8 cellular contexts compared by ENCODE assay signal in the genomic region with DNA sequence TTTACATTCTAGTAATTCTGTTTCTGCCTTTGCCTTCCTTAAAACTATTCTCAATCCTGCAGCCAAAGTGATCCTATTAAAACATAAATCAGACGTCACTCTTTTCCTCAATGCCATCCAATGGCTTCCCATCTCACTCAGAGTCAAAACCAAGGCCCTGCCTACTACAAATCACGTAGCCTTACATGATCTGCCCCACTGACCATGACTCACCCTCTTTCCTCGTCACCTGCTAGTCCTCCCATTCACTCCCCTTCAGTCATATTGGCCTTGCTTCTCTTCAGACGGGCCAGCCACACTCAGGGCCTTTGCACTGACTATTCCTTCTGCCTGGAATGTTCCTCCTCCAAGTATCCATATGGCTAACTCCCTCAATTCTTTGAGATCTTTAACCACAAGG. TPM values are rescaled to one million over a fixed set of nuclear protein-coding genes. Genes with fewer than 3 reads are reported as not detected.
DNase-seq lines count a peak whose midpoint lies in the region; ATAC-seq, FAIRE-seq and TF ChIP-seq lines count a peak whose summit lies in the region.

No MANE protein-coding gene starts in this region.

- H3K27ac Mint-ChIP-seq in naive B cell: peak overlapping the region; percentile 72 to 99 (median 92)
- H3K27ac Mint-ChIP-seq in neural progenitor cell: no peak overlapping the region

- peak; percentile 42 for ATAC-seq in GM18520 (IDR thresholded peaks at IDR 0.05; ENCODE audit: unreplicated experiment)
- peak; percentile 51 to 63 for ATAC-seq in naive B cell (ENCODE audit: low read depth in 2 of 2)

- H3K79me2 ChIP-seq in neural progenitor cell (ENCODE audit: low read depth): no peaks in the 10 kb centered on the region

- TF ChIP-seq POLR2A in H54 (IDR thresholded peaks at IDR 0.05; ENCODE audit: low read depth, low read length) (no peak), NB4 (IDR thresholded peaks at IDR 0.05; ENCODE audit: extremely low read depth, insufficient read length) (no peak)

- H3K27ac ChIP-seq in neural progenitor cell: no peak overlapping the region

- H3K4me3 Mint-ChIP-seq in naive B cell (peak overlapping the region; percentile 53 to 90 (median 67)), neural progenitor cell (no peak overlapping the region)

- no peaks in the 10 kb centered on the region for H3K4me1 ChIP-seq in neural progenitor cell

- no peaks in the 10 kb centered on the region for H3F3A ChIP-seq in neural progenitor cell (ENCODE audit: low read depth)

- no peaks in the 10 kb centered on the region for H3K36me3 Mint-ChIP-seq in naive B cell
- no peaks in the 10 kb centered on the region for H3K36me3 Mint-ChIP-seq in neural progenitor cell

- H3K4me3 ChIP-seq in NB4 (ENCODE audit: low read depth, low read length) (no peak overlapping the region), neural progenitor cell (no peak overlapping the region)

- no peaks in the 10 kb centered on the region for H3K36me3 ChIP-seq in neural progenitor cell

- H3K9me3 Mint-ChIP-seq in naive B cell (no peaks in the 10 kb centered on the region), neural progenitor cell (no peaks in the 10 kb centered on the region)

- TF ChIP-seq CTCF in NB4 (IDR thresholded peaks at IDR 0.05; ENCODE audit: low read depth, low read length) (no peak), neural progenitor cell (IDR thresholded peaks at IDR 0.05) (no peak)

- peaks cover 38 to 62% (median 39%) of the 10 kb centered on the region in 3 donors for H3K4me1 Mint-ChIP-seq in naive B cell
- peaks cover 3% of the 10 kb centered on the region for H3K4me1 Mint-ChIP-seq in neural progenitor cell

- no peaks in the 10 kb centered on the region for H3K9me3 ChIP-seq in neural progenitor cell (ENCODE audit: low read depth)

- H3K27me3 Mint-ChIP-seq in naive B cell (no peaks in the 10 kb centered on the region), neural progenitor cell (ENCODE audit: insufficient read depth, low read depth) (no peaks in the 10 kb centered on the region)

- peak; percentile 95 for FAIRE-seq in H54 (lab: Jason Lieb, UNC)

- no peak overlapping the region for H3K4me2 ChIP-seq in neural progenitor cell

- no peak overlapping the region for H2AFZ ChIP-seq in neural progenitor cell (replicated peaks)

- no peak overlapping the region for H3K9ac ChIP-seq in neural progenitor cell

- DNase-seq in H54 (ENCODE audit: insufficient read length, low spot score) (peak; percentile 25), NB4 (ENCODE audit: low read depth) (peak; percentile 18), naive B cell (peak; percentile 28), NCI-H82 (lab: John Stamatoyannopoulos, UW) (no peak), hepatic stellate cell (ENCODE audit: low spot score) (no peak), neural progenitor cell (ENCODE audit: low spot score) (no peak), UCSD-AML1 (lab: John Stamatoyannopoulos, UW; ENCODE audit: unreplicated experiment) (no peak)

- peaks cover 11% of the 10 kb centered on the region for H3K27me3 ChIP-seq in neural progenitor cell

- no peaks in the 10 kb centered on the region for H4K20me1 ChIP-seq in neural progenitor cell (ENCODE audit: low read depth)

RNA-seq across cellular contexts. Expression of gene DMXL1, which starts 39.0 kb away (rescaled TPM):
- 10 to 100 TPM; 52.7 to 78.5 (median 69.0) TPM for polyA plus RNA-seq in naive B cell (ENCODE audit: low read depth in 6 of 6)
- 18.6 and 45.5 TPM in 2 replicates for total RNA-seq in neural progenitor cell (ENCODE audit: low replicate concordance)

RNA-seq across cellular contexts. Expression of gene DTWD2, which starts 43.6 kb away (rescaled TPM):
- 1 to 10 TPM; 1.9 to 8.0 (median 6.4) TPM for polyA plus RNA-seq in naive B cell (ENCODE audit: low read depth in 6 of 6)
- 7.2 and 10.4 TPM in 2 replicates for total RNA-seq in neural progenitor cell (ENCODE audit: low replicate concordance)

Comparison
In these comparisons a context has a peak if more than half of its experiments do, and no peak if none do; other contexts are left out.
1. DNase-seq: peak in H54 (single experiment), NB4 (single experiment) and naive B cell (single experiment); none in NCI-H82 (single experiment), hepatic stellate cell (single experiment), neural progenitor cell (single experiment) and UCSD-AML1 (single experiment).